9 cellular contexts compared by ENCODE assay signal in the genomic region with DNA sequence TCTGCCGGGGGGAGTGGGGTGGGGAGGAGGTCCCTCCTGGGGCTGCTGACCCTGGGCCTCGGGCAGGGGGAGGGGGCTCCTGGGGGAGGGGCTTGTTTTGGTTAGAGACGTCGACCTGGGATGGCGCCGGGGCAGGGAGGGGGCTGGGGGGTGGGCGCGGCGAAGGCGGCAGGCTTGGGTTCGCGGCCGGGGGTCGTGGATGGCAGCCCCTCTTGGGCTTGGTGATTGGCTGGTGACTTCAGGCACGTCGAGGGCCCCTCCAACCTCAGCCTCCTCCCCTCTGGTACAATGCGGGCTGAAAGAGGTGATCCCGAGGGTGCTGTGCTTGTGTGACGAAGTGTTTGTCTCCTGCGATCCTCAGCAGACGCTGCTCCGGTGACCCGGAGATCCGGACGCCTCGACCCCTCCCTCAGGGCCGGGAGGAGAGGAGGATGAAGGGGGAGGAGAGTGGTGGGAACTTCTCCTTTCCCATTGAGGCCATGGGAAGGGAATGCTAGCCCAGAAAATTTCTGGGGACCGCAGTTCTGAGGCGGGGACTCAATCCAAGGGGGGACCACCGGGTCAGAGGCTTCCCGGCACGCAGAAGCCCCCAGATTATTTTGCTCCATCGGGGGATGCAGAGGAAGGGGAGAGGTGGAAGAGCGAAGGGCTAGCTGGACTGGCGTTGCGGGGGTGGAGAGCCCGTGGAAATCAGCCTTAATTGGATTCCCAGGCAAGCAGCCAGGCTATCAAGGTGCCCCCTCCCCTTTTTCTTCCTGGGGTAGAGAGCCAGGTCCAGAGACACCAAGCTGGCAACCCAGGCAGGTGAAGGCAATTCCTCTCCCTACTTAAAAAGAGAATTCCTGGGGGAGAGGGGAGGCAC. TPM values are rescaled to one million over a fixed set of nuclear protein-coding genes. Genes with fewer than 3 reads are reported as not detected.
DNase-seq lines count a peak whose midpoint lies in the region; ATAC-seq and TF ChIP-seq lines count a peak whose summit lies in the region.
"Had no signal": no experiment of that assay in that cellular context is flagged by ENCODE, and none has a peak within 500 bp of the region (broad histone marks: within the 10 kb centered on the region; RNA-seq: fewer than 3 reads in every experiment).

No MANE protein-coding gene starts in this region.

- ATAC-seq in GM21367 (IDR thresholded peaks at IDR 0.05; ENCODE audit: unreplicated experiment) (no peak), HG03095 (IDR thresholded peaks at IDR 0.05; ENCODE audit: unreplicated experiment) (no peak)

- H3K36me3 Mint-ChIP-seq in T-helper 2 cell treated with Interferon-gamma antibody and Interleukin-4, amounts not matched to agents 5 μg/mL and 100 μg/mL, for 36 hours (ENCODE audit: low read depth) = peaks cover 13% of the 10 kb centered on the region
- H3K36me3 Mint-ChIP-seq in activated naive CD8-positive, alpha-beta T cell treated with anti-CD3 and anti-CD28 coated beads for 36 hours = no peaks in the 10 kb centered on the region

- H3K27me3 Mint-ChIP-seq in T-helper 2 cell treated with Interferon-gamma antibody and Interleukin-4, amounts not matched to agents 5 μg/mL and 100 μg/mL, for 36 hours (ENCODE audit: low read depth) = peaks cover 35% of the 10 kb centered on the region
- H3K27me3 Mint-ChIP-seq in activated naive CD8-positive, alpha-beta T cell treated with anti-CD3 and anti-CD28 coated beads for 36 hours = no peaks in the 10 kb centered on the region

- no peaks in the 10 kb centered on the region for H3K27me3 ChIP-seq in suprapubic skin

- H3K36me3 ChIP-seq in suprapubic skin = no peaks in the 10 kb centered on the region

- H3K27ac ChIP-seq in suprapubic skin = no peak overlapping the region

- H3K4me1 Mint-ChIP-seq in T-helper 2 cell treated with Interferon-gamma antibody and Interleukin-4, amounts not matched to agents 5 μg/mL and 100 μg/mL, for 36 hours (ENCODE audit: low read depth) = peaks cover 18% of the 10 kb centered on the region
- H3K4me1 Mint-ChIP-seq in activated naive CD8-positive, alpha-beta T cell treated with anti-CD3 and anti-CD28 coated beads for 36 hours = peaks cover 42% of the 10 kb centered on the region

- no peaks in the 10 kb centered on the region for H3K9me3 ChIP-seq in suprapubic skin

- TF ChIP-seq EP300 in suprapubic skin (IDR thresholded peaks at IDR 0.05) = no peak

- peak overlapping the region; percentile 27 for H3K4me3 Mint-ChIP-seq in T-helper 2 cell treated with Interferon-gamma antibody and Interleukin-4, amounts not matched to agents 5 μg/mL and 100 μg/mL, for 36 hours
- H3K4me3 Mint-ChIP-seq in activated naive CD8-positive, alpha-beta T cell treated with anti-CD3 and anti-CD28 coated beads for 36 hours = peak overlapping the region; percentile 51

- peaks cover 81% of the 10 kb centered on the region for H3K4me1 ChIP-seq in suprapubic skin

- no peak for DNase-seq in T-helper 2 cell treated with Interferon-gamma antibody and Interleukin-4, amounts not matched to agents 5 μg/mL and 100 μg/mL, for 36 hours (ENCODE audit: low spot score)
- DNase-seq in T-helper 2 cell (no peak), iPS-NIHi7 (ENCODE audit: extremely low spot score) (peak; percentile 73), suprapubic skin (ENCODE audit: low spot score in 2 of 2) (no peak), occipital lobe (lab: John Stamatoyannopoulos, UW) (no peak)
- DNase-seq in activated naive CD8-positive, alpha-beta T cell treated with anti-CD3 and anti-CD28 coated beads for 36 hours = no peak
- DNase-seq: AML-193 had no signal

- no peaks in the 10 kb centered on the region for H3K9me3 Mint-ChIP-seq in T-helper 2 cell treated with Interferon-gamma antibody and Interleukin-4, amounts not matched to agents 5 μg/mL and 100 μg/mL, for 36 hours
- H3K9me3 Mint-ChIP-seq in activated naive CD8-positive, alpha-beta T cell treated with anti-CD3 and anti-CD28 coated beads for 36 hours = no peaks in the 10 kb centered on the region

- H3K4me3 ChIP-seq in suprapubic skin = peak overlapping the region; percentile 47

- TF ChIP-seq POLR2A in suprapubic skin (IDR thresholded peaks at IDR 0.05) = no peak

- WGBS in suprapubic skin = 35% methylated on average over 28 of the region's 37 CpGs

- no peak for TF ChIP-seq CTCF in suprapubic skin (IDR thresholded peaks at IDR 0.05)

- H3K27ac Mint-ChIP-seq in T-helper 2 cell treated with Interferon-gamma antibody and Interleukin-4, amounts not matched to agents 5 μg/mL and 100 μg/mL, for 36 hours = no peak overlapping the region
- peak overlapping the region; percentile 29 for H3K27ac Mint-ChIP-seq in activated naive CD8-positive, alpha-beta T cell treated with anti-CD3 and anti-CD28 coated beads for 36 hours

RNA-seq across cellular contexts. Expression of a gene that starts 44.0 kb away (rescaled TPM):
- 10 to 100 TPM; 19.6 to 21.1 TPM for total RNA-seq in activated naive CD8-positive, alpha-beta T cell treated with anti-CD3 and anti-CD28 coated beads for 36 hours
- total RNA-seq in suprapubic skin = 10 to 100 TPM; 20.3 to 46.1 (median 30.4) TPM
- total RNA-seq in occipital lobe = 14.3 TPM
